Comparison of ENCODE assay signal across 27 cellular contexts in the genomic region with DNA sequence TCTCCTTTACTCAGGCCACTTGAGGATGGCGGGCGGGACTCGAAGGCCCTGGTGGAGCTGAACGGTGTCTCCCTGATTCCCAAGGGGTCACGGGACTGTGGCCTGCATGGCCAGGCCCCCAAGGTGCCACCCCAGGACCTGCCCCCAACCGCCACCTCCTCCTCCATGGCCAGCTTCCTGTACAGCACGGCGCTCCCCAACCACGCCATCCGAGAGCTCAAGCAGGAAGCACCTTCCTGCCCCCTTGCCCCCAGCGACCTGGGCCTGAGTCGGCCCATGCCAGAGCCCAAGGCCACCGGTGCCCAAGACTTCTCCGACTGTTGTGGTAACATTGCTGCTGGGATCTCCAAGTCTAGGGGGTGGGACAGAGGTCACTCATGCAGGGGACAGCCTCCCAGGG.
"Had no signal": no experiment of that assay in that cellular context is flagged by ENCODE, and none has a peak within 500 bp of the region (broad histone marks: within the 10 kb centered on the region; RNA-seq: fewer than 3 reads in every experiment).

No MANE protein-coding gene starts in this region.

- H3K4me3 Mint-ChIP-seq: naive thymus-derived CD4-positive, alpha-beta T cell had no signal

- H3K27me3 ChIP-seq: dorsolateral prefrontal cortex, esophagus squamous epithelium, gastrocnemius medialis, heart right ventricle, left lung had no signal

- H3K4me3 ChIP-seq: coronary artery, dorsolateral prefrontal cortex, esophagus squamous epithelium, gastrocnemius medialis, heart right ventricle, left lung, lower lobe of right lung had no signal

- H3K4me1 ChIP-seq: left lung, lower lobe of right lung had no signal

- FAIRE-seq: colon, endometrium, islet of Langerhans, keratinocyte had no signal

- H3K27ac ChIP-seq: coronary artery, dorsolateral prefrontal cortex, epithelial cell of prostate, esophagus squamous epithelium, heart right ventricle, left lung, lower lobe of right lung had no signal

- ATAC-seq: esophagus mucosa; gastrocnemius medialis; heart right ventricle; left cardiac atrium; left lung; left ventricle myocardium superior; lower lobe of right lung; naive thymus-derived CD4-positive, alpha-beta T cell had no signal

- H3K27me3 Mint-ChIP-seq: naive thymus-derived CD4-positive, alpha-beta T cell had no signal

- H3K4me1 Mint-ChIP-seq: naive thymus-derived CD4-positive, alpha-beta T cell had no signal

- H3K9me3 ChIP-seq: gastrocnemius medialis, lower lobe of right lung had no signal

- DNase-seq: dermis blood vessel endothelial cell; dorsolateral prefrontal cortex; effector CD4-positive, alpha-beta T cell; effector memory CD4-positive, alpha-beta T cell; erythroblast; esophagus squamous epithelium; foreskin fibroblast; foreskin melanocyte; gastrocnemius medialis; glutamatergic neuron; head of caudate nucleus; heart right ventricle; hippocampal formation; left cardiac atrium; left lung; left ventricle myocardium superior; lower lobe of right lung; mesendoderm; midbrain; naive thymus-derived CD4-positive, alpha-beta T cell had no signal
